ENCODE assay signal across 5 cellular contexts in the genomic region with DNA sequence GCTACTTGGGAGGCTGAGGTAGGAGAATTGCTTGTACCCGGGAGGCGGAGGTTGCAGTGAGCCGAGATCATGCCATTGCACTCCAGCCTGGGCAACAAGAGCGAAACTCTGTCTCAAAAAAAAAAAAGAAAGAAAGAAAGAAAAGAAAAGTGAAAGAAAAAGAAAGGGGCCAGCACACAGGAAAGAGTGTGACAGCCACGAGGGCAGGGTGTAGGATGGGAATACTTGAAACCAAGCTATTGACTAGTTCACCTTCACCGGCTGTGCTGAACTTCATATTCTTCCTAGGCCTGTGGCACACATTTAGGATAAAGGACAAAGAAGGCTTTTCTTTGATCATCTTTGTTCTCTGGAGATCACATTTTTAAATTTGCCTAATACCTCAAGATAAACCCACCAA. TPM values are rescaled to one million over a fixed set of nuclear protein-coding genes. Genes with fewer than 3 reads are reported as not detected.
"Had no signal": no experiment of that assay in that cellular context is flagged by ENCODE, and none has a peak within 500 bp of the region (broad histone marks: within the 10 kb centered on the region; RNA-seq: fewer than 3 reads in every experiment).

No MANE protein-coding gene starts in this region.

RNA-seq across cellular contexts. Expression of gene MGAM2, which starts 9.7 kb away (rescaled TPM):
- total RNA-seq: GM23248, H4, H7, HepG2, HFFc6 had no signal
